In genomic region chr10:100878291-100878910, GRCh38 we compare ENCODE assay signal across 8 cellular contexts. TPM values are rescaled to one million over a fixed set of nuclear protein-coding genes. Genes with fewer than 3 reads are reported as not detected.
DNase-seq lines count a peak whose midpoint lies in the region; ATAC-seq, FAIRE-seq and TF ChIP-seq lines count a peak whose summit lies in the region.

No MANE protein-coding gene starts in this region.

- POLR2A ChIA-PET in HCT116 (lab: Charles Lee) = interaction anchor here (0.6 to 2.0 kb wide), 8 partner anchors 10 to 356 kb away, joined by 3 to 10 read pairs (median 4); partner anchors contain the start of gene HIF1AN

- CTCF ChIA-PET in HCT116 (lab: Charles Lee) = interaction anchor here (0.6 to 5.1 kb wide), 58 partner anchors 9 to 1442 kb away, joined by 3 to 182 read pairs (median 4); partner anchors contain the start of genes HIF1AN, NDUFB8 and PAX2

- intact Hi-C loops in HCT116 (cut with micrococcal nuclease) = loop anchor here (1.0 to 5.0 kb wide), 11 partner anchors 134 to 575 kb away; no protein-coding TSS in a partner anchor

- no peaks in the 10 kb centered on the region for H4K20me1 ChIP-seq in HCT116 (ENCODE audit: insufficient read depth)

- H3K27me3 ChIP-seq in HCT116 (ENCODE audit: insufficient read depth, low read length) = no peaks in the 10 kb centered on the region
- H3K27me3 ChIP-seq in small intestine (ENCODE audit: control insufficient read depth in 2 of 2, insufficient read depth in 2 of 2, low read length in 2 of 2) = peaks cover 0 to 3% of the 10 kb centered on the region in 2 donors

- WGBS in small intestine, 3 donors = 16 to 21% (median 20%) methylated on average over 5 of the region's 5 CpGs

- ATAC-seq in HCT116 = peak; percentile 96
- no peak for ATAC-seq in HG03457 (IDR thresholded peaks at IDR 0.05; ENCODE audit: unreplicated experiment)
- ATAC-seq in HG02588 (IDR thresholded peaks at IDR 0.05; ENCODE audit: unreplicated experiment) = no peak

- RAD21 ChIA-PET in HCT116 (lab: Charles Lee; ENCODE audit: low non-redundant PET in 1 of 2, low total read pairs in 2 of 2, uncharacterized antibody in 2 of 2, unreplicated experiment in 2 of 2) = interaction anchor here (0.7 to 2.3 kb wide), 23 partner anchors 10 to 446 kb away, joined by 3 to 36 read pairs (median 4); partner anchors contain the start of genes HIF1AN (in 1 of the 2) and PAX2 (in 1 of the 2)

- TF ChIP-seq POLR2A in HCT116 (IDR thresholded peaks at IDR 0.05; ENCODE audit: borderline replicate concordance, extremely low read depth, insufficient read depth, insufficient read length) = no peak

- peak; percentile 90 to 98 (median 92) for TF ChIP-seq CTCF in HCT116 (IDR thresholded peaks at IDR 0.05 in 2 of 3, conservative IDR thresholded peaks at IDR 0.05 in 1 of 3; ENCODE audit: borderline replicate concordance in 1 of 3, insufficient read depth in 1 of 3, low read depth in 2 of 3, low read length in 2 of 3)

- H3K4me2 ChIP-seq in HCT116 (ENCODE audit: low read length) = peak overlapping the region; percentile 47

- H3K36me3 ChIP-seq in HCT116 (ENCODE audit: control insufficient read depth in 1 of 2, insufficient read depth in 2 of 2, low read length in 2 of 2) = no peaks in the 10 kb centered on the region
- H3K36me3 ChIP-seq in small intestine (ENCODE audit: control insufficient read depth in 2 of 2, insufficient read depth in 2 of 2, low read length in 2 of 2) = no peaks in the 10 kb centered on the region

- H3K27ac ChIP-seq in HCT116 (ENCODE audit: low read depth, low read length) (no peak overlapping the region), small intestine (ENCODE audit: low read depth in 1 of 2, low read length in 1 of 2) (no peak overlapping the region)

- peak; percentile 99 for TF ChIP-seq RAD21 in HCT116 (IDR thresholded peaks at IDR 0.05; ENCODE audit: low read depth)

- H3K9ac ChIP-seq in HCT116 (ENCODE audit: low read length) = no peak overlapping the region

- H3K9me2 ChIP-seq in HCT116 (ENCODE audit: insufficient read depth) = no peaks in the 10 kb centered on the region

- peak overlapping the region; percentile 70 for H2AFZ ChIP-seq in HCT116 (ENCODE audit: low read depth, low read length, poor library complexity, severe bottlenecking)

- H3K9me3 ChIP-seq in HCT116 (ENCODE audit: control insufficient read depth in 1 of 2, insufficient read depth in 1 of 2, low read depth in 1 of 2, low read length in 2 of 2) = no peaks in the 10 kb centered on the region
- no peaks in the 10 kb centered on the region for H3K9me3 ChIP-seq in small intestine (ENCODE audit: control insufficient read depth, low read depth)

- H3K4me1 ChIP-seq in HCT116 (ENCODE audit: control insufficient read depth in 1 of 2, insufficient read depth in 2 of 2, low read length in 2 of 2) = peaks cover 8 to 27% of the 10 kb centered on the region in 2 experiments
- H3K4me1 ChIP-seq in small intestine (ENCODE audit: control insufficient read depth in 2 of 2, insufficient read depth in 1 of 2, low read depth in 1 of 2, low read length in 1 of 2) = no peaks in the 10 kb centered on the region

- FAIRE-seq in small intestine (lab: Jason Lieb, UNC) = no peak

- H3K4me3 ChIP-seq in HCT116 (replicated peaks in 1 of 2; ENCODE audit: low read depth in 1 of 2, low read length in 2 of 2) (no peak overlapping the region), small intestine (ENCODE audit: low read depth in 1 of 2, low read length in 2 of 2) (no peak overlapping the region)

- H3K79me2 ChIP-seq in HCT116 (ENCODE audit: insufficient read depth, low read length) = no peaks in the 10 kb centered on the region

- DNase-seq in D341Med (ENCODE audit: low spot score) (peak; percentile 71), HCT116 (ENCODE audit: low read depth, low spot score) (peak; percentile 82), NCI-H82 treated with DMSO at 0.1 percent for 48 hours (lab: John Stamatoyannopoulos, UW; ENCODE audit: unreplicated experiment) (peak; percentile 18), amniotic stem cell (lab: John Stamatoyannopoulos, UW) (peak; percentile 64), hypothalamus (lab: John Stamatoyannopoulos, UW) (peak in 45 of 51 donors; percentile 9 to 81 (median 42)), small intestine (peak; percentile 67)

- no TSS peak for BruUV-seq in HCT116 (replicated peaks; lab: Mats Ljungman, UMichigan)

TF ChIP-seq in HCT116, 20 proteins besides CTCF, POLR2A, EP300 and RAD21:
- TF ChIP-seq SP1 (IDR thresholded peaks at IDR 0.05; ENCODE audit: low read depth) (no peak), POLR2AphosphoS5 (IDR thresholded peaks at IDR 0.05; ENCODE audit: low read depth, low read length) (no peak; the same call in 1 of the 2 replicates), JUND (IDR thresholded peaks at IDR 0.05) (no peak)

RNA-seq across cellular contexts. Expression of gene SLF2, which starts 34.4 kb away (rescaled TPM):
- 43.0 TPM for total RNA-seq in HCT116 (2021; ENCODE audit: unreplicated experiment)
- 9.5 and 12.3 TPM in 2 replicates for polyA plus RNA-seq in HCT116 (2012)
- 1 to 10 TPM; 3.8 to 6.7 (median 4.5) TPM for polyA plus RNA-seq in small intestine

Comparison
In these comparisons a context has a peak if more than half of its experiments do, and no peak if none do; other contexts are left out.
1. DNase-seq: peak in every context shown above with its lines; median percentile 82 in HCT116; 71 in D341Med; 67 in small intestine; 64 in amniotic stem cell; 42 in hypothalamus; 18 in NCI-H82 treated with DMSO at 0.1 percent for 48 hours.